Comparison of ENCODE assay signal across 1 cellular context in genomic region chr12:64669270-64669842, GRCh38.
TF ChIP-seq lines count a peak whose summit lies in the region.

No MANE protein-coding gene starts in this region.

TF ChIP-seq in WTC11, 78 proteins besides CTCF, POLR2A, EP300 and RAD21 (continued from another document):
- TF ChIP-seq ZNF425 (CRISPR knock-in tag; conservative IDR thresholded peaks at IDR 0.05): no peak
TF ChIP-seq in WTC11: peak in this region for 0.
